ENCODE assay signal across 2 cellular contexts in the genomic region with DNA sequence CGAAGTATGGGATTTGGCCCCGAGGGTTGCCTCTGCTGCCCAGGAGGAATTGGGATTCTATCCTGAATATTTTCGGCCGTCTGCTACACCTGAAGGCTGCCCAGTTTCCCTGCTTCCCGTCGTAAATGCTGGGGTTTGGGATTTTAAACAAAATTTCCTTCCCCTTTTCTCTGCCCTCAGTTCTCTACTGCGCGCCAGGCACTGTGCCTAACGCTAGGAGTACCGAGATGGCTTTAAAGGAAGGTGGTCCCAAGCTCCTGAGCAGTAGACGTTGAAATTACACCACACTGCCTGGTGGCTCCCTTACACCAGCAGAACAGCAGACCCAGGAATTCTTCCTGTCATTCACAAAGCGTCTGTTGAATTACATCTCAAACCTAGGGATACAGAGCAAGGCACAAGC.
TF ChIP-seq lines count a peak whose summit lies in the region.

No MANE protein-coding gene starts in this region.

TF ChIP-seq in HCT116, 20 proteins besides CTCF, POLR2A, EP300 and RAD21 (continued from another document):
- TF ChIP-seq, protein P1, sequence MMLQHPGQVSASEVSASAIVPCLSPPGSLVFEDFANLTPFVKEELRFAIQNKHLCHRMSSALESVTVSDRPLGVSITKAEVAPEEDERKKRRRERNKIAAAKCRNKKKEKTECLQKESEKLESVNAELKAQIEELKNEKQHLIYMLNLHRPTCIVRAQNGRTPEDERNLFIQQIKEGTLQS (IDR thresholded peaks at IDR 0.05) = no peak

TF ChIP-seq in WTC11, 78 proteins besides CTCF, POLR2A, EP300 and RAD21:
- TF ChIP-seq, protein P2, sequence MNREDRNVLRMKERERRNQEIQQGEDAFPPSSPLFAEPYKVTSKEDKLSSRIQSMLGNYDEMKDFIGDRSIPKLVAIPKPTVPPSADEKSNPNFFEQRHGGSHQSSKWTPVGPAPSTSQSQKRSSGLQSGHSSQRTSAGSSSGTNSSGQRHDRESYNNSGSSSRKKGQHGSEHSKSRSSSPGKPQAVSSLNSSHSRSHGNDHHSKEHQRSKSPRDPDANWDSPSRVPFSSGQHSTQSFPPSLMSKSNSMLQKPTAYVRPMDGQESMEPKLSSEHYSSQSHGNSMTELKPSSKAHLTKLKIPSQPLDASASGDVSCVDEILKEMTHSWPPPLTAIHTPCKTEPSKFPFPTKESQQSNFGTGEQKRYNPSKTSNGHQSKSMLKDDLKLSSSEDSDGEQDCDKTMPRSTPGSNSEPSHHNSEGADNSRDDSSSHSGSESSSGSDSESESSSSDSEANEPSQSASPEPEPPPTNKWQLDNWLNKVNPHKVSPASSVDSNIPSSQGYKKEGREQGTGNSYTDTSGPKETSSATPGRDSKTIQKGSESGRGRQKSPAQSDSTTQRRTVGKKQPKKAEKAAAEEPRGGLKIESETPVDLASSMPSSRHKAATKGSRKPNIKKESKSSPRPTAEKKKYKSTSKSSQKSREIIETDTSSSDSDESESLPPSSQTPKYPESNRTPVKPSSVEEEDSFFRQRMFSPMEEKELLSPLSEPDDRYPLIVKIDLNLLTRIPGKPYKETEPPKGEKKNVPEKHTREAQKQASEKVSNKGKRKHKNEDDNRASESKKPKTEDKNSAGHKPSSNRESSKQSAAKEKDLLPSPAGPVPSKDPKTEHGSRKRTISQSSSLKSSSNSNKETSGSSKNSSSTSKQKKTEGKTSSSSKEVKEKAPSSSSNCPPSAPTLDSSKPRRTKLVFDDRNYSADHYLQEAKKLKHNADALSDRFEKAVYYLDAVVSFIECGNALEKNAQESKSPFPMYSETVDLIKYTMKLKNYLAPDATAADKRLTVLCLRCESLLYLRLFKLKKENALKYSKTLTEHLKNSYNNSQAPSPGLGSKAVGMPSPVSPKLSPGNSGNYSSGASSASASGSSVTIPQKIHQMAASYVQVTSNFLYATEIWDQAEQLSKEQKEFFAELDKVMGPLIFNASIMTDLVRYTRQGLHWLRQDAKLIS (CRISPR knock-in tag; IDR thresholded peaks at IDR 0.05; ENCODE audit: borderline replicate concordance) = no peak
- TF ChIP-seq, protein P3, sequence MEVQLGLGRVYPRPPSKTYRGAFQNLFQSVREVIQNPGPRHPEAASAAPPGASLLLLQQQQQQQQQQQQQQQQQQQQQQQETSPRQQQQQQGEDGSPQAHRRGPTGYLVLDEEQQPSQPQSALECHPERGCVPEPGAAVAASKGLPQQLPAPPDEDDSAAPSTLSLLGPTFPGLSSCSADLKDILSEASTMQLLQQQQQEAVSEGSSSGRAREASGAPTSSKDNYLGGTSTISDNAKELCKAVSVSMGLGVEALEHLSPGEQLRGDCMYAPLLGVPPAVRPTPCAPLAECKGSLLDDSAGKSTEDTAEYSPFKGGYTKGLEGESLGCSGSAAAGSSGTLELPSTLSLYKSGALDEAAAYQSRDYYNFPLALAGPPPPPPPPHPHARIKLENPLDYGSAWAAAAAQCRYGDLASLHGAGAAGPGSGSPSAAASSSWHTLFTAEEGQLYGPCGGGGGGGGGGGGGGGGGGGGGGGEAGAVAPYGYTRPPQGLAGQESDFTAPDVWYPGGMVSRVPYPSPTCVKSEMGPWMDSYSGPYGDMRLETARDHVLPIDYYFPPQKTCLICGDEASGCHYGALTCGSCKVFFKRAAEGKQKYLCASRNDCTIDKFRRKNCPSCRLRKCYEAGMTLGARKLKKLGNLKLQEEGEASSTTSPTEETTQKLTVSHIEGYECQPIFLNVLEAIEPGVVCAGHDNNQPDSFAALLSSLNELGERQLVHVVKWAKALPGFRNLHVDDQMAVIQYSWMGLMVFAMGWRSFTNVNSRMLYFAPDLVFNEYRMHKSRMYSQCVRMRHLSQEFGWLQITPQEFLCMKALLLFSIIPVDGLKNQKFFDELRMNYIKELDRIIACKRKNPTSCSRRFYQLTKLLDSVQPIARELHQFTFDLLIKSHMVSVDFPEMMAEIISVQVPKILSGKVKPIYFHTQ (CRISPR knock-in tag; IDR thresholded peaks at IDR 0.05) = no peak
- TF ChIP-seq, protein P4, sequence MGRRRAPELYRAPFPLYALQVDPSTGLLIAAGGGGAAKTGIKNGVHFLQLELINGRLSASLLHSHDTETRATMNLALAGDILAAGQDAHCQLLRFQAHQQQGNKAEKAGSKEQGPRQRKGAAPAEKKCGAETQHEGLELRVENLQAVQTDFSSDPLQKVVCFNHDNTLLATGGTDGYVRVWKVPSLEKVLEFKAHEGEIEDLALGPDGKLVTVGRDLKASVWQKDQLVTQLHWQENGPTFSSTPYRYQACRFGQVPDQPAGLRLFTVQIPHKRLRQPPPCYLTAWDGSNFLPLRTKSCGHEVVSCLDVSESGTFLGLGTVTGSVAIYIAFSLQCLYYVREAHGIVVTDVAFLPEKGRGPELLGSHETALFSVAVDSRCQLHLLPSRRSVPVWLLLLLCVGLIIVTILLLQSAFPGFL (CRISPR knock-in tag; IDR thresholded peaks at IDR 0.05; ENCODE audit: borderline replicate concordance) = no peak
- no peak for TF ChIP-seq ZNF219 (CRISPR knock-in tag; IDR thresholded peaks at IDR 0.05; ENCODE audit: borderline replicate concordance)
- TF ChIP-seq, protein P5, sequence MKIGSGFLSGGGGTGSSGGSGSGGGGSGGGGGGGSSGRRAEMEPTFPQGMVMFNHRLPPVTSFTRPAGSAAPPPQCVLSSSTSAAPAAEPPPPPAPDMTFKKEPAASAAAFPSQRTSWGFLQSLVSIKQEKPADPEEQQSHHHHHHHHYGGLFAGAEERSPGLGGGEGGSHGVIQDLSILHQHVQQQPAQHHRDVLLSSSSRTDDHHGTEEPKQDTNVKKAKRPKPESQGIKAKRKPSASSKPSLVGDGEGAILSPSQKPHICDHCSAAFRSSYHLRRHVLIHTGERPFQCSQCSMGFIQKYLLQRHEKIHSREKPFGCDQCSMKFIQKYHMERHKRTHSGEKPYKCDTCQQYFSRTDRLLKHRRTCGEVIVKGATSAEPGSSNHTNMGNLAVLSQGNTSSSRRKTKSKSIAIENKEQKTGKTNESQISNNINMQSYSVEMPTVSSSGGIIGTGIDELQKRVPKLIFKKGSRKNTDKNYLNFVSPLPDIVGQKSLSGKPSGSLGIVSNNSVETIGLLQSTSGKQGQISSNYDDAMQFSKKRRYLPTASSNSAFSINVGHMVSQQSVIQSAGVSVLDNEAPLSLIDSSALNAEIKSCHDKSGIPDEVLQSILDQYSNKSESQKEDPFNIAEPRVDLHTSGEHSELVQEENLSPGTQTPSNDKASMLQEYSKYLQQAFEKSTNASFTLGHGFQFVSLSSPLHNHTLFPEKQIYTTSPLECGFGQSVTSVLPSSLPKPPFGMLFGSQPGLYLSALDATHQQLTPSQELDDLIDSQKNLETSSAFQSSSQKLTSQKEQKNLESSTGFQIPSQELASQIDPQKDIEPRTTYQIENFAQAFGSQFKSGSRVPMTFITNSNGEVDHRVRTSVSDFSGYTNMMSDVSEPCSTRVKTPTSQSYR (CRISPR knock-in tag; IDR thresholded peaks at IDR 0.05) = no peak
- TF ChIP-seq GTF2I (CRISPR knock-in tag; conservative IDR thresholded peaks at IDR 0.05) = no peak
- no peak; the same call in 1 of the 2 replicates for TF ChIP-seq ETV6 (CRISPR knock-in tag; IDR thresholded peaks at IDR 0.05)
- TF ChIP-seq, protein P6, sequence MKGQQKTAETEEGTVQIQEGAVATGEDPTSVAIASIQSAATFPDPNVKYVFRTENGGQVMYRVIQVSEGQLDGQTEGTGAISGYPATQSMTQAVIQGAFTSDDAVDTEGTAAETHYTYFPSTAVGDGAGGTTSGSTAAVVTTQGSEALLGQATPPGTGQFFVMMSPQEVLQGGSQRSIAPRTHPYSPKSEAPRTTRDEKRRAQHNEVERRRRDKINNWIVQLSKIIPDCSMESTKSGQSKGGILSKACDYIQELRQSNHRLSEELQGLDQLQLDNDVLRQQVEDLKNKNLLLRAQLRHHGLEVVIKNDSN (CRISPR knock-in tag; IDR thresholded peaks at IDR 0.05) = no peak
- TF ChIP-seq ELF4 (CRISPR knock-in tag; IDR thresholded peaks at IDR 0.05; ENCODE audit: low read depth) = no peak
- TF ChIP-seq TEAD1 (CRISPR knock-in tag; IDR thresholded peaks at IDR 0.05) = no peak
- TF ChIP-seq, protein P7, sequence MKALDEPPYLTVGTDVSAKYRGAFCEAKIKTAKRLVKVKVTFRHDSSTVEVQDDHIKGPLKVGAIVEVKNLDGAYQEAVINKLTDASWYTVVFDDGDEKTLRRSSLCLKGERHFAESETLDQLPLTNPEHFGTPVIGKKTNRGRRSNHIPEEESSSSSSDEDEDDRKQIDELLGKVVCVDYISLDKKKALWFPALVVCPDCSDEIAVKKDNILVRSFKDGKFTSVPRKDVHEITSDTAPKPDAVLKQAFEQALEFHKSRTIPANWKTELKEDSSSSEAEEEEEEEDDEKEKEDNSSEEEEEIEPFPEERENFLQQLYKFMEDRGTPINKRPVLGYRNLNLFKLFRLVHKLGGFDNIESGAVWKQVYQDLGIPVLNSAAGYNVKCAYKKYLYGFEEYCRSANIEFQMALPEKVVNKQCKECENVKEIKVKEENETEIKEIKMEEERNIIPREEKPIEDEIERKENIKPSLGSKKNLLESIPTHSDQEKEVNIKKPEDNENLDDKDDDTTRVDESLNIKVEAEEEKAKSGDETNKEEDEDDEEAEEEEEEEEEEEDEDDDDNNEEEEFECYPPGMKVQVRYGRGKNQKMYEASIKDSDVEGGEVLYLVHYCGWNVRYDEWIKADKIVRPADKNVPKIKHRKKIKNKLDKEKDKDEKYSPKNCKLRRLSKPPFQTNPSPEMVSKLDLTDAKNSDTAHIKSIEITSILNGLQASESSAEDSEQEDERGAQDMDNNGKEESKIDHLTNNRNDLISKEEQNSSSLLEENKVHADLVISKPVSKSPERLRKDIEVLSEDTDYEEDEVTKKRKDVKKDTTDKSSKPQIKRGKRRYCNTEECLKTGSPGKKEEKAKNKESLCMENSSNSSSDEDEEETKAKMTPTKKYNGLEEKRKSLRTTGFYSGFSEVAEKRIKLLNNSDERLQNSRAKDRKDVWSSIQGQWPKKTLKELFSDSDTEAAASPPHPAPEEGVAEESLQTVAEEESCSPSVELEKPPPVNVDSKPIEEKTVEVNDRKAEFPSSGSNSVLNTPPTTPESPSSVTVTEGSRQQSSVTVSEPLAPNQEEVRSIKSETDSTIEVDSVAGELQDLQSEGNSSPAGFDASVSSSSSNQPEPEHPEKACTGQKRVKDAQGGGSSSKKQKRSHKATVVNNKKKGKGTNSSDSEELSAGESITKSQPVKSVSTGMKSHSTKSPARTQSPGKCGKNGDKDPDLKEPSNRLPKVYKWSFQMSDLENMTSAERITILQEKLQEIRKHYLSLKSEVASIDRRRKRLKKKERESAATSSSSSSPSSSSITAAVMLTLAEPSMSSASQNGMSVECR (CRISPR knock-in tag; IDR thresholded peaks at IDR 0.05; ENCODE audit: borderline replicate concordance) = no peak
- TF ChIP-seq SOX15 (CRISPR knock-in tag; IDR thresholded peaks at IDR 0.05) = no peak
- no peak for TF ChIP-seq RELA (CRISPR knock-in tag; IDR thresholded peaks at IDR 0.05; ENCODE audit: borderline replicate concordance)
- TF ChIP-seq, protein P8, sequence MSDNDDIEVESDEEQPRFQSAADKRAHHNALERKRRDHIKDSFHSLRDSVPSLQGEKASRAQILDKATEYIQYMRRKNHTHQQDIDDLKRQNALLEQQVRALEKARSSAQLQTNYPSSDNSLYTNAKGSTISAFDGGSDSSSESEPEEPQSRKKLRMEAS (CRISPR knock-in tag; IDR thresholded peaks at IDR 0.05) = no peak
- TF ChIP-seq, protein P9, sequence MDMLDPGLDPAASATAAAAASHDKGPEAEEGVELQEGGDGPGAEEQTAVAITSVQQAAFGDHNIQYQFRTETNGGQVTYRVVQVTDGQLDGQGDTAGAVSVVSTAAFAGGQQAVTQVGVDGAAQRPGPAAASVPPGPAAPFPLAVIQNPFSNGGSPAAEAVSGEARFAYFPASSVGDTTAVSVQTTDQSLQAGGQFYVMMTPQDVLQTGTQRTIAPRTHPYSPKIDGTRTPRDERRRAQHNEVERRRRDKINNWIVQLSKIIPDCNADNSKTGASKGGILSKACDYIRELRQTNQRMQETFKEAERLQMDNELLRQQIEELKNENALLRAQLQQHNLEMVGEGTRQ (CRISPR knock-in tag; IDR thresholded peaks at IDR 0.05) = no peak
TF ChIP-seq in WTC11: peak in this region for 0.
